In the genomic region with DNA sequence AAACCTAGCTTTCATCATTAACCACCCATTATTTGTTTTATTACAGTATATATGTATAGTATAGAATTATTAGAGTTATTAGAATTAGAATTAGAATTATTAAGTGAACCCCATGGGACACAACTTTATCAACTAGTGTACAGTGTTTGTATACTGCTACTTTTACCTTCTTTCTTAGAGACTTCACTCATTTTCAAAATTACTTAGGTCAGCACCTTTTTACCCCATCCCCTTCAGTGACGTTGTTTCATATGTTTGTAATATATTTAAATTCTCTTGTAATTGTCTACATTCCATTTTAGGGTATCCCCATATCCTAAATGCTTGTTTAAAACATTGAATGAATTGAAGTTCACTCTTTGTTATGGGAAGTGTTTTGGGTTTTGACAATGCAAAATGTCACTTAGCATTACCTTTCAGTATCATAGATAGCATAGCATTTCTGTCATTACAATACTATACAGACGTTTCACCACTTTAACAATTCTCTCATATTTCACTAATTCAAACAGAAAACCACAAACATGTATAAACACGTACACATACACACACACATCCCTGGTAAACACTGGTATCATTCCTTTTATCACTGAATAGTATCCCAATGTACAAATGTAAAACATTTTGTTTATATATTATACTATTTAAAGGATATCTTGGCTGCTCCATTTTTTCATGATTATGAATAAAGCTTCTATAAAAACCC, we compare ENCODE assay signal across 35 cellular contexts.
"Had no signal": no experiment of that assay in that cellular context is flagged by ENCODE, and none has a peak within 500 bp of the region (broad histone marks: within the 10 kb centered on the region; RNA-seq: fewer than 3 reads in every experiment).

No MANE protein-coding gene starts in this region.

- H3K27me3 ChIP-seq: ascending aorta had no signal

- H3K4me1 Mint-ChIP-seq: activated B cell treated with CpG ODN at 0.5 μM for 24 hours; activated CD4-positive, alpha-beta T cell treated with anti-CD3 and anti-CD28 coated beads, Interleukin-2, amount 10 ng/mL, durations not matched to agents 24 days and 14 days; activated naive CD4-positive, alpha-beta T cell treated with anti-CD3 and anti-CD28 coated beads, Interleukin-2, amount 50 U/mL, for 24 hours; activated naive CD8-positive, alpha-beta T cell treated with anti-CD3 and anti-CD28 coated beads, Interleukin-2, amount 10 ng/mL, durations not matched to agents 7 days and 5 days; activated naive CD8-positive, alpha-beta T cell treated with anti-CD3 and anti-CD28 coated beads, Interleukin-2, amount 50 U/mL, for 24 hours; activated T-helper 17 cell treated with anti-CD3 and anti-CD28 coated beads, Interleukin-2, amount 50 U/mL, for 72 hours; brain had no signal

- H3K27me3 Mint-ChIP-seq: activated B cell treated with CpG ODN at 0.5 μM for 24 hours; activated CD4-positive, alpha-beta memory T cell treated with anti-CD3 and anti-CD28 coated beads for 36 hours; activated CD4-positive, alpha-beta T cell treated with anti-CD3 and anti-CD28 coated beads, Interleukin-2, amount 10 ng/mL, durations not matched to agents 24 days and 14 days; activated CD8-positive, alpha-beta T cell treated with anti-CD3 and anti-CD28 coated beads for 36 hours; activated naive CD4-positive, alpha-beta T cell treated with anti-CD3 and anti-CD28 coated beads, Interleukin-2, amount 50 U/mL, for 24 hours; activated naive CD8-positive, alpha-beta T cell treated with anti-CD3 and anti-CD28 coated beads, Interleukin-2, amount 50 U/mL, for 24 hours; activated T-helper 17 cell treated with anti-CD3 and anti-CD28 coated beads, Interleukin-2, amount 50 U/mL, for 72 hours; brain had no signal

- FAIRE-seq: TTC549 had no signal

- H3K4me3 ChIP-seq: ascending aorta had no signal

- H3K4me3 Mint-ChIP-seq: activated B cell treated with CpG ODN at 0.5 μM for 24 hours; activated CD4-positive, alpha-beta memory T cell treated with anti-CD3 and anti-CD28 coated beads for 36 hours; activated CD4-positive, alpha-beta T cell treated with anti-CD3 and anti-CD28 coated beads, Interleukin-2, amount 10 ng/mL, durations not matched to agents 24 days and 14 days; activated CD8-positive, alpha-beta T cell treated with anti-CD3 and anti-CD28 coated beads for 36 hours; activated naive CD4-positive, alpha-beta T cell treated with anti-CD3 and anti-CD28 coated beads for 36 hours; activated naive CD4-positive, alpha-beta T cell treated with anti-CD3 and anti-CD28 coated beads, Interleukin-2, amount 50 U/mL, for 24 hours; activated naive CD8-positive, alpha-beta T cell; activated naive CD8-positive, alpha-beta T cell treated with anti-CD3 and anti-CD28 coated beads, Interleukin-2, amount 10 ng/mL, durations not matched to agents 7 days and 5 days; activated naive CD8-positive, alpha-beta T cell treated with anti-CD3 and anti-CD28 coated beads, Interleukin-2, amount 50 U/mL, for 24 hours; activated T-cell treated with anti-CD3 and anti-CD28 coated beads, Interleukin-2, amount 50 U/mL, for 4 hours; activated T-cell treated with anti-CD3 and anti-CD28 coated beads, Interleukin-2, amount 50 U/mL, for 72 hours; activated T-helper 1 cell treated with anti-CD3 and anti-CD28 coated beads, Interleukin-12 subunit alpha, Interleukin-12 subunit beta, Interleukin-2, Interleukin-4 antibody, amounts not matched to agents 30 ng/mL and 10 ng/mL and 1 ng/mL, durations not matched to agents 14 hours and 24 hours and 36 hours; activated T-helper 17 cell treated with anti-CD3 and anti-CD28 coated beads, Interleukin-2, amount 50 U/mL, for 72 hours; brain; T-helper 1 cell treated with Interleukin-12 subunit alpha and Interleukin-12 subunit beta and Interleukin-4 antibody, amounts not matched to agents 30 μg/mL and 1 μg/mL, for 36 hours; T-helper 2 cell treated with Interferon-gamma antibody and Interleukin-4, amounts not matched to agents 5 μg/mL and 100 μg/mL, for 36 hours had no signal

- H3K36me3 ChIP-seq: ascending aorta had no signal

- H3K4me1 ChIP-seq: ascending aorta had no signal

- H3K27ac ChIP-seq: ascending aorta, VCaP had no signal

- H3K27ac Mint-ChIP-seq: activated B cell treated with CpG ODN at 0.5 μM for 24 hours; activated CD4-positive, alpha-beta memory T cell treated with anti-CD3 and anti-CD28 coated beads for 36 hours; activated CD4-positive, alpha-beta T cell treated with anti-CD3 and anti-CD28 coated beads, Interleukin-2, amount 10 ng/mL, durations not matched to agents 24 days and 14 days; activated CD8-positive, alpha-beta T cell treated with anti-CD3 and anti-CD28 coated beads for 36 hours; activated naive CD4-positive, alpha-beta T cell treated with anti-CD3 and anti-CD28 coated beads for 36 hours; activated naive CD4-positive, alpha-beta T cell treated with anti-CD3 and anti-CD28 coated beads, Interleukin-2, amount 50 U/mL, for 24 hours; activated naive CD8-positive, alpha-beta T cell; activated naive CD8-positive, alpha-beta T cell treated with anti-CD3 and anti-CD28 coated beads, Interleukin-2, amount 10 ng/mL, durations not matched to agents 7 days and 5 days; activated naive CD8-positive, alpha-beta T cell treated with anti-CD3 and anti-CD28 coated beads, Interleukin-2, amount 50 U/mL, for 24 hours; activated T-cell treated with anti-CD3 and anti-CD28 coated beads, Interleukin-2, amount 50 U/mL, for 72 hours; activated T-helper 1 cell treated with anti-CD3 and anti-CD28 coated beads, Interleukin-12 subunit alpha, Interleukin-12 subunit beta, Interleukin-2, Interleukin-4 antibody, amounts not matched to agents 30 ng/mL and 10 ng/mL and 1 ng/mL, durations not matched to agents 14 hours and 24 hours and 36 hours; activated T-helper 17 cell treated with anti-CD3 and anti-CD28 coated beads, Interleukin-2, amount 50 U/mL, for 72 hours; brain; T-helper 1 cell treated with Interleukin-12 subunit alpha and Interleukin-12 subunit beta and Interleukin-4 antibody, amounts not matched to agents 30 μg/mL and 1 μg/mL, for 36 hours; T-helper 2 cell treated with Interferon-gamma antibody and Interleukin-4, amounts not matched to agents 5 μg/mL and 100 μg/mL, for 36 hours had no signal

- ATAC-seq: activated CD8-positive, alpha-beta T cell treated with anti-CD3 and anti-CD28 coated beads for 36 hours; activated naive CD8-positive, alpha-beta T cell treated with anti-CD3 and anti-CD28 coated beads, Interleukin-2, amount 50 U/mL, for 24 hours; activated T-cell treated with anti-CD3 and anti-CD28 coated beads, Interleukin-2, amount 50 U/mL, for 4 hours; activated T-cell treated with anti-CD3 and anti-CD28 coated beads, Interleukin-2, amount 50 U/mL, for 72 hours; activated T-helper 17 cell treated with anti-CD3 and anti-CD28 coated beads, Interleukin-2, amount 50 U/mL, for 72 hours had no signal

- H3K9me3 Mint-ChIP-seq: activated CD4-positive, alpha-beta T cell treated with anti-CD3 and anti-CD28 coated beads, Interleukin-2, amount 10 ng/mL, durations not matched to agents 24 days and 14 days; activated CD8-positive, alpha-beta T cell treated with anti-CD3 and anti-CD28 coated beads for 36 hours; activated naive CD4-positive, alpha-beta T cell treated with anti-CD3 and anti-CD28 coated beads for 36 hours; activated naive CD4-positive, alpha-beta T cell treated with anti-CD3 and anti-CD28 coated beads, Interleukin-2, amount 50 U/mL, for 24 hours; activated naive CD8-positive, alpha-beta T cell treated with anti-CD3 and anti-CD28 coated beads, Interleukin-2, amount 10 ng/mL, durations not matched to agents 7 days and 5 days; activated T-helper 1 cell treated with anti-CD3 and anti-CD28 coated beads, Interleukin-12 subunit alpha, Interleukin-12 subunit beta, Interleukin-2, Interleukin-4 antibody, amounts not matched to agents 30 ng/mL and 10 ng/mL and 1 ng/mL, durations not matched to agents 14 hours and 24 hours and 36 hours; brain; T-helper 1 cell treated with Interleukin-12 subunit alpha and Interleukin-12 subunit beta and Interleukin-4 antibody, amounts not matched to agents 30 μg/mL and 1 μg/mL, for 36 hours; T-helper 2 cell treated with Interferon-gamma antibody and Interleukin-4, amounts not matched to agents 5 μg/mL and 100 μg/mL, for 36 hours had no signal

- DNase-seq: activated B cell treated with CpG ODN at 0.5 μM for 24 hours; activated CD4-positive, alpha-beta memory T cell treated with anti-CD3 and anti-CD28 coated beads for 36 hours; activated CD4-positive, alpha-beta T cell treated with anti-CD3 and anti-CD28 coated beads for 4 hours; activated CD4-positive, alpha-beta T cell treated with anti-CD3 and anti-CD28 coated beads, Interleukin-2, amount 10 ng/mL, durations not matched to agents 24 days and 14 days; activated CD4-positive, alpha-beta T cell treated with anti-CD3 and anti-CD28 coated beads, Interleukin-2, amount 50 U/mL, for 1 hour; activated CD4-positive, alpha-beta T cell treated with anti-CD3 and anti-CD28 coated beads, Interleukin-2, amount 50 U/mL, for 4 hours; activated CD4-positive, CD25-positive, alpha-beta regulatory T cell treated with anti-CD3 and anti-CD28 coated beads, Interleukin-2, amount 50 U/mL, for 72 hours; activated CD8-positive, alpha-beta memory T cell treated with anti-CD3 and anti-CD28 coated beads, Interleukin-2, amount 50 U/mL, for 4 hours; activated CD8-positive, alpha-beta T cell treated with anti-CD3 and anti-CD28 coated beads for 36 hours; activated effector memory CD4-positive, alpha-beta T cell treated with anti-CD3 and anti-CD28 coated beads, Interleukin-2, amount 50 U/mL, for 16 hours; activated gamma-delta T cell treated with Interleukin-2 at 50 U/mL for 16 hours; activated naive CD4-positive, alpha-beta T cell; activated naive CD4-positive, alpha-beta T cell treated with anti-CD3 and anti-CD28 coated beads for 36 hours; activated naive CD8-positive, alpha-beta T cell treated with anti-CD3 and anti-CD28 coated beads, Interleukin-2, amount 10 ng/mL, durations not matched to agents 7 days and 5 days; activated naive CD8-positive, alpha-beta T cell treated with anti-CD3 and anti-CD28 coated beads, Interleukin-2, amount 50 U/mL, for 24 hours; activated T-cell treated with anti-CD3 and anti-CD28 coated beads for 4 hours; activated T-cell treated with anti-CD3 and anti-CD28 coated beads, Interleukin-2, amount 50 U/mL, for 1 hour; activated T-cell treated with anti-CD3 and anti-CD28 coated beads, Interleukin-2, amount 50 U/mL, for 4 hours; activated T-cell treated with anti-CD3 and anti-CD28 coated beads, Interleukin-2, amount 50 U/mL, for 72 hours; amygdala; anterior cingulate cortex; central memory CD4-positive, alpha-beta T cell; T-helper 1 cell; T-helper 2 cell; T-helper 9 cell had no signal

- H3K36me3 Mint-ChIP-seq: activated CD4-positive, alpha-beta memory T cell treated with anti-CD3 and anti-CD28 coated beads for 36 hours; activated naive CD4-positive, alpha-beta T cell treated with anti-CD3 and anti-CD28 coated beads, Interleukin-2, amount 50 U/mL, for 24 hours; activated naive CD8-positive, alpha-beta T cell; activated naive CD8-positive, alpha-beta T cell treated with anti-CD3 and anti-CD28 coated beads, Interleukin-2, amount 10 ng/mL, durations not matched to agents 7 days and 5 days; brain had no signal
